Comparison of ENCODE assay signal across 8 cellular contexts in the genomic region with DNA sequence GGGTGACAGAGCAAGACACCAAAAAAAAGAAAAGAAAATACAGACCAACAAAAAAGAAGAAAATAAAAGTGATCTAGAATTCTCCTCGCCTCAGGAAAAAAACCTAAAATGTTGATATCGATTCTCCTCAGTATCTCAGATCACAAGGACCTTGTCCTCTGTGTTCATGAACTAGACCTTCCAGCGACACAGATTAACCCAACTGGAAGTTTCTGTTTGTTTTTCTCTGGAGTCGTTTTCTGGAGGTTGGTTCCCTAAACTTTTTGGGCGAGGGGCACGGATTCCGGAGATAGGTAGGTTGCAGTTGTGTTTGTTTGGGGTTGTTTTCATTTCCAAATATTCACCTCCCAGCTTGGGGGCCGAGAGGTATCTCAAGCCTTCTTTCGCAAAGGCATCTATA. TPM values are rescaled to one million over a fixed set of nuclear protein-coding genes. Genes with fewer than 3 reads are reported as not detected.
DNase-seq lines count a peak whose midpoint lies in the region; ATAC-seq, FAIRE-seq and TF ChIP-seq lines count a peak whose summit lies in the region.

No MANE protein-coding gene starts in this region.

- H3K27ac ChIP-seq in kidney (ENCODE audit: low read depth in 2 of 2, low read length in 2 of 2), result no peak overlapping the region
- no peak overlapping the region for H3K27ac ChIP-seq in stomach smooth muscle (ENCODE audit: low read length)

- H3K27me3 ChIP-seq in stomach smooth muscle (ENCODE audit: control insufficient read depth in 1 of 2, insufficient read depth in 2 of 2, low read length in 2 of 2), result no peaks in the 10 kb centered on the region

- H3K36me3 Mint-ChIP-seq in activated CD4-positive, alpha-beta memory T cell treated with anti-CD3 and anti-CD28 coated beads, Interleukin-2, amount 10 ng/mL, durations not matched to agents 7 days and 5 days (ENCODE audit: low read depth), result peaks cover 30% of the 10 kb centered on the region

- intact Hi-C loops in kidney (cut with DNase I), result no loop called here

- H3K9me3 Mint-ChIP-seq in activated CD4-positive, alpha-beta memory T cell treated with anti-CD3 and anti-CD28 coated beads, Interleukin-2, amount 10 ng/mL, durations not matched to agents 7 days and 5 days, result no peaks in the 10 kb centered on the region

- H3K4me1 ChIP-seq in kidney (ENCODE audit: control insufficient read depth in 1 of 2, insufficient read depth in 1 of 2, low read depth in 1 of 2, low read length in 2 of 2) (peaks cover 0 to 4% of the 10 kb centered on the region in 2 donors), stomach smooth muscle (ENCODE audit: control insufficient read depth, insufficient read depth, low read length) (peaks cover 6% of the 10 kb centered on the region)

- peaks cover 29% of the 10 kb centered on the region for H3K4me1 Mint-ChIP-seq in activated CD4-positive, alpha-beta memory T cell treated with anti-CD3 and anti-CD28 coated beads, Interleukin-2, amount 10 ng/mL, durations not matched to agents 7 days and 5 days

- H3K27me3 Mint-ChIP-seq in activated CD4-positive, alpha-beta memory T cell treated with anti-CD3 and anti-CD28 coated beads, Interleukin-2, amount 10 ng/mL, durations not matched to agents 7 days and 5 days, result peaks cover 4% of the 10 kb centered on the region

- peak overlapping the region; percentile 84 for H3K4me3 Mint-ChIP-seq in activated CD4-positive, alpha-beta memory T cell treated with anti-CD3 and anti-CD28 coated beads, Interleukin-2, amount 10 ng/mL, durations not matched to agents 7 days and 5 days

- DNase-seq in NCI-H748 (lab: John Stamatoyannopoulos, UW; ENCODE audit: unreplicated experiment) (peak; percentile 31), NCI-H748 treated with DMSO at 0.1 percent for 48 hours (lab: John Stamatoyannopoulos, UW) (no peak), kidney (no peak), NCI-H2107 (lab: John Stamatoyannopoulos, UW) (no peak), NCI-H82 (lab: John Stamatoyannopoulos, UW) (no peak)
- DNase-seq in activated CD4-positive, alpha-beta memory T cell treated with anti-CD3 and anti-CD28 coated beads, Interleukin-2, amount 10 ng/mL, durations not matched to agents 7 days and 5 days, result no peak

- POLR2A ChIA-PET in activated CD4-positive, alpha-beta memory T cell treated with anti-CD3 and anti-CD28 coated beads, Interleukin-2, amount 10 ng/mL, durations not matched to agents 7 days and 5 days (lab: Charles Lee), result interaction anchor here (1.0 to 2.4 kb wide), 8 partner anchors 13 to 360 kb away, joined by 3 to 40 read pairs (median 6); a partner anchor contains a TSS

- H3K9ac ChIP-seq in kidney (ENCODE audit: low read length in 2 of 2) (peak overlapping the region in 1 of 2 donors; percentile 29), stomach smooth muscle (ENCODE audit: low read length in 2 of 2) (peak overlapping the region; percentile 34 to 47)

- ATAC-seq in HG02885 (IDR thresholded peaks at IDR 0.05; ENCODE audit: poor library complexity, unreplicated experiment), result no peak

- H3K36me3 ChIP-seq in kidney (ENCODE audit: control insufficient read depth in 1 of 2, insufficient read depth in 2 of 2, low read length in 2 of 2) (peaks cover 2 to 7% of the 10 kb centered on the region in 2 donors), stomach smooth muscle (ENCODE audit: control insufficient read depth in 2 of 2, insufficient read depth in 2 of 2, low read length in 2 of 2) (peaks cover 5 to 7% of the 10 kb centered on the region in 2 donors)

- no peak for FAIRE-seq in kidney (lab: Jason Lieb, UNC)

- CTCF ChIA-PET in activated CD4-positive, alpha-beta memory T cell treated with anti-CD3 and anti-CD28 coated beads, Interleukin-2, amount 10 ng/mL, durations not matched to agents 7 days and 5 days (lab: Charles Lee), result interaction anchor here (0.6 to 3.0 kb wide), 7 partner anchors 39 to 822 kb away, joined by 3 to 14 read pairs (median 6); a partner anchor contains a TSS

- H3K27ac Mint-ChIP-seq in activated CD4-positive, alpha-beta memory T cell treated with anti-CD3 and anti-CD28 coated beads, Interleukin-2, amount 10 ng/mL, durations not matched to agents 7 days and 5 days, result no peak overlapping the region

- H3K9me3 ChIP-seq in kidney (ENCODE audit: control insufficient read depth in 1 of 2, low read length in 2 of 2) (no peaks in the 10 kb centered on the region), stomach smooth muscle (ENCODE audit: control insufficient read depth in 2 of 2, low read length in 2 of 2) (no peaks in the 10 kb centered on the region)

- no peak for TF ChIP-seq CTCF in kidney (IDR thresholded peaks at IDR 0.05; ENCODE audit: borderline replicate concordance, extremely low read depth, insufficient read depth)

- H3K4me3 ChIP-seq in kidney (ENCODE audit: low read length in 2 of 2), result peak overlapping the region; percentile 37 to 87
- H3K4me3 ChIP-seq in stomach smooth muscle (ENCODE audit: low read length in 2 of 2), result peak overlapping the region; percentile 76 to 96

RNA-seq across cellular contexts. Expression of a gene that starts 0.6 kb away (rescaled TPM):
- 10 to 100 TPM; 39.7 to 41.0 TPM for total RNA-seq in activated CD4-positive, alpha-beta memory T cell treated with anti-CD3 and anti-CD28 coated beads, Interleukin-2, amount 10 ng/mL, durations not matched to agents 7 days and 5 days
- total RNA-seq in kidney, result 13.0 TPM
- polyA plus RNA-seq in kidney (ENCODE audit: insufficient read depth, low read depth, low replicate concordance), result 7.0 TPM

RNA-seq across cellular contexts. Expression of a gene that starts 45.0 kb away (rescaled TPM):
- total RNA-seq in activated CD4-positive, alpha-beta memory T cell treated with anti-CD3 and anti-CD28 coated beads, Interleukin-2, amount 10 ng/mL, durations not matched to agents 7 days and 5 days, result 10 to 100 TPM; 49.6 to 53.9 TPM
- 72.5 TPM for total RNA-seq in kidney
- 48.8 TPM for polyA plus RNA-seq in kidney (ENCODE audit: insufficient read depth, low read depth, low replicate concordance)

RNA-seq across cellular contexts. Expression of a gene that starts 47.2 kb away (rescaled TPM):
- total RNA-seq in activated CD4-positive, alpha-beta memory T cell treated with anti-CD3 and anti-CD28 coated beads, Interleukin-2, amount 10 ng/mL, durations not matched to agents 7 days and 5 days, result not detected
- 2.9 TPM for total RNA-seq in kidney
- 0.34 TPM for polyA plus RNA-seq in kidney (ENCODE audit: insufficient read depth, low read depth, low replicate concordance)
